10 cellular contexts compared by ENCODE assay signal in genomic region chr17:38693700-38694329, GRCh38. TPM values are rescaled to one million over a fixed set of nuclear protein-coding genes. Genes with fewer than 3 reads are reported as not detected.
DNase-seq lines count a peak whose midpoint lies in the region; ATAC-seq, FAIRE-seq and TF ChIP-seq lines count a peak whose summit lies in the region.
"Had no signal": no experiment of that assay in that cellular context is flagged by ENCODE, and none has a peak within 500 bp of the region (broad histone marks: within the 10 kb centered on the region; RNA-seq: fewer than 3 reads in every experiment).

No MANE protein-coding gene starts in this region.

- no peak for FAIRE-seq in pancreas (lab: Jason Lieb, UNC)

- H3K27ac ChIP-seq in SK-N-SH (ENCODE audit: low read depth in 2 of 2, low read length in 1 of 2) (peak overlapping the region; percentile 35 to 91; a peak in 3 of 4 replicates), pancreas (no peak overlapping the region)

- H3K4me2 ChIP-seq in SK-N-SH, result peak overlapping the region; percentile 44; the same call in 1 of the 2 replicates

- H3K9me2 ChIP-seq in SK-N-SH, result no peaks in the 10 kb centered on the region

- TF ChIP-seq CTCF in AG10803 (conservative IDR thresholded peaks at IDR 0.05; ENCODE audit: low read length) (peak; percentile 6; the same call in 1 of the 2 replicates), SK-N-SH (IDR thresholded peaks at IDR 0.05) (no peak), pancreas (IDR thresholded peaks at IDR 0.05) (no peak), glutamatergic neuron (IDR thresholded peaks at IDR 0.05; ENCODE audit: partially characterized antibody, unreplicated experiment) (no peak)

- no peaks in the 10 kb centered on the region for H4K20me1 ChIP-seq in SK-N-SH (ENCODE audit: insufficient read depth)

- no peak overlapping the region for H3K27ac Mint-ChIP-seq in glutamatergic neuron (ENCODE audit: unreplicated experiment)
- no peak overlapping the region for H3K27ac Mint-ChIP-seq in activated CD4-positive, alpha-beta T cell treated with anti-CD3 and anti-CD28 coated beads for 36 hours

- H3K36me3 ChIP-seq in SK-N-SH (replicated peaks in 1 of 2; ENCODE audit: control insufficient read depth in 1 of 2, insufficient read depth in 2 of 2, low read length in 1 of 2) (no peaks in the 10 kb centered on the region), pancreas (no peaks in the 10 kb centered on the region)

- intact Hi-C loops in Right ventricle myocardium superior (cut with DNase I) (no loop called here), pancreas (cut with DNase I) (no loop called here)
- intact Hi-C loops in activated CD4-positive, alpha-beta T cell treated with anti-CD3 and anti-CD28 coated beads for 36 hours (cut with DNase I, micrococcal nuclease), result no loop called here

- H2AFZ ChIP-seq in SK-N-SH (ENCODE audit: low read depth), result peak overlapping the region; percentile 96

- peaks cover 6% of the 10 kb centered on the region for H3K9me3 Mint-ChIP-seq in glutamatergic neuron (ENCODE audit: unreplicated experiment)
- no peaks in the 10 kb centered on the region for H3K9me3 Mint-ChIP-seq in activated CD4-positive, alpha-beta T cell treated with anti-CD3 and anti-CD28 coated beads for 36 hours (ENCODE audit: low read depth)
- H3K9me3 Mint-ChIP-seq: CD14-positive monocyte had no signal

- 55% methylated on average over 12 of the region's 12 CpGs for WGBS in SK-N-SH (ENCODE audit: low lambda C conversion rate)
- 55 to 58% methylated on average over 12 of the region's 12 CpGs for WGBS in pancreas, 2 donors

- no peaks in the 10 kb centered on the region for H3K9me3 ChIP-seq in SK-N-SH
- no peaks in the 10 kb centered on the region for H3K9me3 ChIP-seq in pancreas

- H3K4me3 ChIP-seq in AG10803 (ENCODE audit: low read length), result no peak overlapping the region
- no peak overlapping the region for H3K4me3 ChIP-seq in SK-N-SH (ENCODE audit: low read depth in 2 of 2, low read length in 1 of 2)
- no peak overlapping the region for H3K4me3 ChIP-seq in pancreas

- peaks cover 6% of the 10 kb centered on the region for H3K36me3 Mint-ChIP-seq in glutamatergic neuron (ENCODE audit: unreplicated experiment)
- H3K36me3 Mint-ChIP-seq in activated CD4-positive, alpha-beta T cell treated with anti-CD3 and anti-CD28 coated beads for 36 hours (ENCODE audit: low read depth), result no peaks in the 10 kb centered on the region
- H3K36me3 Mint-ChIP-seq: CD14-positive monocyte had no signal

- peak; percentile 97 for ATAC-seq in Right ventricle myocardium superior (ENCODE audit: poor library complexity)
- peak; percentile 50 to 86 (median 80) for ATAC-seq in pancreas
- no peak for ATAC-seq in activated CD4-positive, alpha-beta T cell treated with anti-CD3 and anti-CD28 coated beads for 36 hours

- peak overlapping the region; percentile 43; the same call in 1 of the 2 replicates for H3K9ac ChIP-seq in SK-N-SH

- peaks cover 17% of the 10 kb centered on the region for H3K27me3 Mint-ChIP-seq in glutamatergic neuron (ENCODE audit: unreplicated experiment)
- H3K27me3 Mint-ChIP-seq in activated CD4-positive, alpha-beta T cell treated with anti-CD3 and anti-CD28 coated beads for 36 hours, result no peaks in the 10 kb centered on the region

- H3K4me3 Mint-ChIP-seq in glutamatergic neuron (ENCODE audit: unreplicated experiment), result no peak overlapping the region
- no peak overlapping the region for H3K4me3 Mint-ChIP-seq in activated CD4-positive, alpha-beta T cell treated with anti-CD3 and anti-CD28 coated beads for 36 hours
- H3K4me3 Mint-ChIP-seq: CD14-positive monocyte had no signal

- no peaks in the 10 kb centered on the region for H3K27me3 ChIP-seq in SK-N-SH (ENCODE audit: insufficient read depth)
- H3K27me3 ChIP-seq in pancreas, result no peaks in the 10 kb centered on the region

- no peaks in the 10 kb centered on the region for H3K79me2 ChIP-seq in SK-N-SH (ENCODE audit: insufficient read depth)

- CTCF ChIA-PET in SK-N-SH (lab: Yijun Ruan, JAX), result interaction anchor here (1.4 to 8.0 kb wide), 3 partner anchors 8 to 41 kb away, joined by 4 to 48 read pairs (median 11); no protein-coding TSS in a partner anchor
- CTCF ChIA-PET in activated CD4-positive, alpha-beta T cell treated with anti-CD3 and anti-CD28 coated beads for 36 hours (lab: Charles Lee), result interaction anchor here (1.1 kb wide), 1 partner anchor 41 kb away, joined by 3 read pairs; no protein-coding TSS in a partner anchor

- POLR2A ChIA-PET in SK-N-SH (lab: Yijun Ruan, JAX), result interaction anchor here (0.5 to 1.1 kb wide), 4 partner anchors 11 to 31 kb away, joined by 3 read pairs; partner anchors contain the start of gene MLLT6
- POLR2A ChIA-PET in activated CD4-positive, alpha-beta T cell treated with anti-CD3 and anti-CD28 coated beads for 36 hours (lab: Charles Lee), result no interaction called here

- H3K4me1 ChIP-seq in SK-N-SH (ENCODE audit: control insufficient read depth in 1 of 2, insufficient read depth in 2 of 2, low read depth in 1 of 2, low read length in 1 of 2) (peaks cover 9 to 15% of the 10 kb centered on the region in 2 experiments; a peak in 2 of 4 replicates), pancreas (peaks cover 0 to 5% (median 0%) of the 10 kb centered on the region in 3 donors)

- TF ChIP-seq RAD21 in SK-N-SH (IDR thresholded peaks at IDR 0.05; ENCODE audit: low read length), result no peak

- peak; percentile 80 for DNase-seq in AG10803 (ENCODE audit: low read depth)
- DNase-seq in SK-N-SH, result peak; percentile 78
- peak; percentile 95 for DNase-seq in Right ventricle myocardium superior
- peak in 4 of 6 donors; percentile 52 to 64 (median 56) for DNase-seq in pancreas
- DNase-seq in NCI-H2107 (lab: John Stamatoyannopoulos, UW), result no peak
- no peak for DNase-seq in glutamatergic neuron
- no peak for DNase-seq in NCI-H2107 treated with DMSO at 0.1 percent for 48 hours (lab: John Stamatoyannopoulos, UW; ENCODE audit: unreplicated experiment)
- DNase-seq in activated CD4-positive, alpha-beta T cell treated with anti-CD3 and anti-CD28 coated beads for 36 hours, result no peak
- DNase-seq: NCI-H146 had no signal

- peaks cover 12% of the 10 kb centered on the region for H3K4me1 Mint-ChIP-seq in glutamatergic neuron (ENCODE audit: low read depth, unreplicated experiment)
- H3K4me1 Mint-ChIP-seq in activated CD4-positive, alpha-beta T cell treated with anti-CD3 and anti-CD28 coated beads for 36 hours, result peaks cover 26% of the 10 kb centered on the region

- no peaks in the 10 kb centered on the region for H3F3A ChIP-seq in SK-N-SH (replicated peaks; ENCODE audit: insufficient read depth)

- TF ChIP-seq EP300 in SK-N-SH (IDR thresholded peaks at IDR 0.05; ENCODE audit: borderline replicate concordance in 1 of 2, low read depth in 1 of 2, low read length in 1 of 2), result no peak

TF ChIP-seq in SK-N-SH, 30 proteins besides CTCF, POLR2A, EP300 and RAD21 (continues in another document):
- TF ChIP-seq RFX5 (IDR thresholded peaks at IDR 0.05; ENCODE audit: low read length) (no peak), USF1 (IDR thresholded peaks at IDR 0.05; ENCODE audit: borderline replicate concordance, low read depth) (no peak), JUND (IDR thresholded peaks at IDR 0.05) (no peak)

RNA-seq across cellular contexts. Expression of gene MLLT6, which starts 11.3 kb away (rescaled TPM):
- polyA plus RNA-seq in SK-N-SH (2012; rRNA removed), result 41.5 and 43.6 TPM in 2 replicates
- 11.5 and 18.3 TPM in 2 replicates for polyA plus RNA-seq in SK-N-SH (2012; cell fraction: cytosol; rRNA removed)
- 118 and 131 TPM in 2 replicates for polyA plus RNA-seq in SK-N-SH (2012; cell fraction: nucleus; rRNA removed)
- total RNA-seq in Right ventricle myocardium superior, result 71.9 TPM
- 100 to 1,000 TPM in 1 of 6 donors, 10 to 100 TPM in 5; 51.3 to 112 (median 67.4) TPM for total RNA-seq in pancreas
- 100 to 1,000 TPM in 1 of 2 donors, 10 to 100 TPM in 1; 69.9 to 181 TPM for polyA plus RNA-seq in pancreas
- 59.8 TPM for total RNA-seq in glutamatergic neuron (ENCODE audit: unreplicated experiment)
- total RNA-seq in activated CD4-positive, alpha-beta T cell treated with anti-CD3 and anti-CD28 coated beads for 36 hours, result 100 to 1,000 TPM; 168 to 174 TPM

RNA-seq across cellular contexts. Expression of gene EPOP, which starts 19.1 kb away (rescaled TPM):
- polyA plus RNA-seq in SK-N-SH (2012; rRNA removed) (2.7 and 3.1 TPM in 2 replicates), pancreas (1 to 10 TPM in 1 of 2 donors, under 1 TPM in 1; 0.49 to 1.4 TPM)
- polyA plus RNA-seq in SK-N-SH (2012; cell fraction: cytosol; rRNA removed), result 3.4 and 4.0 TPM in 2 replicates
- 2.8 and 4.0 TPM in 2 replicates for polyA plus RNA-seq in SK-N-SH (2012; cell fraction: nucleus; rRNA removed)
- total RNA-seq in Right ventricle myocardium superior (0.46 TPM), pancreas (1 to 10 TPM; 2.4 to 4.3 (median 3.1) TPM), glutamatergic neuron (ENCODE audit: unreplicated experiment) (2.0 TPM)
- total RNA-seq in activated CD4-positive, alpha-beta T cell treated with anti-CD3 and anti-CD28 coated beads for 36 hours, result 10 to 100 TPM; 31.8 to 37.3 TPM
- polyA plus RNA-seq: CD14-positive monocyte had no signal

RNA-seq across cellular contexts. Expression of gene CISD3, which starts 36.3 kb away (rescaled TPM):
- polyA plus RNA-seq in SK-N-SH (2012; rRNA removed) (12.9 and 16.5 TPM in 2 replicates), pancreas (10 to 100 TPM; 28.1 to 34.9 TPM)
- 9.3 and 10.9 TPM in 2 replicates for polyA plus RNA-seq in SK-N-SH (2012; cell fraction: cytosol; rRNA removed)
- polyA plus RNA-seq in SK-N-SH (2012; cell fraction: nucleus; rRNA removed), result 5.9 and 8.6 TPM in 2 replicates
- total RNA-seq in Right ventricle myocardium superior (82.5 TPM), pancreas (10 to 100 TPM; 27.5 to 44.3 (median 30.9) TPM), glutamatergic neuron (ENCODE audit: unreplicated experiment) (3.2 TPM)
- total RNA-seq in activated CD4-positive, alpha-beta T cell treated with anti-CD3 and anti-CD28 coated beads for 36 hours, result 10 to 100 TPM; 49.4 to 58.6 TPM

RNA-seq across cellular contexts. Expression of gene PCGF2, which starts 54.3 kb away (rescaled TPM):
- polyA plus RNA-seq in SK-N-SH (2012; rRNA removed), result 24.2 and 39.8 TPM in 2 replicates
- polyA plus RNA-seq in SK-N-SH (2012; cell fraction: cytosol; rRNA removed), result 23.0 and 26.3 TPM in 2 replicates
- 54.1 and 67.6 TPM in 2 replicates for polyA plus RNA-seq in SK-N-SH (2012; cell fraction: nucleus; rRNA removed)
- 22.2 TPM for total RNA-seq in Right ventricle myocardium superior
- 10 to 100 TPM; 12.9 to 25.2 (median 21.1) TPM for total RNA-seq in pancreas
- polyA plus RNA-seq in pancreas, result 10 to 100 TPM; 39.2 to 39.6 TPM
- 70.1 TPM for total RNA-seq in glutamatergic neuron (ENCODE audit: unreplicated experiment)
- total RNA-seq in activated CD4-positive, alpha-beta T cell treated with anti-CD3 and anti-CD28 coated beads for 36 hours, result 1 to 10 TPM; 1.6 to 1.7 TPM
- polyA plus RNA-seq: CD14-positive monocyte had no signal

RNA-seq across cellular contexts. Expression of gene PSMB3, which starts 58.7 kb away (rescaled TPM):
- 480 and 533 TPM in 2 replicates for polyA plus RNA-seq in SK-N-SH (2012; rRNA removed)
- polyA plus RNA-seq in SK-N-SH (2012; cell fraction: cytosol; rRNA removed), result 326 and 421 TPM in 2 replicates
- 286 and 336 TPM in 2 replicates for polyA plus RNA-seq in SK-N-SH (2012; cell fraction: nucleus; rRNA removed)
- 154 TPM for total RNA-seq in Right ventricle myocardium superior
- total RNA-seq in pancreas, result 10 to 100 TPM; 27.7 to 74.7 (median 54.5) TPM
- polyA plus RNA-seq in pancreas, result 100 to 1,000 TPM; 104 to 107 TPM
- 121 TPM for total RNA-seq in glutamatergic neuron (ENCODE audit: unreplicated experiment)
- total RNA-seq in activated CD4-positive, alpha-beta T cell treated with anti-CD3 and anti-CD28 coated beads for 36 hours, result 100 to 1,000 TPM; 337 to 396 TPM

Comparison
In these comparisons a context has a peak if more than half of its experiments do, and no peak if none do; other contexts are left out.
1. DNase-seq: peak in AG10803 (single experiment), SK-N-SH (single experiment), Right ventricle myocardium superior (single experiment) and pancreas (4 of 6); none in NCI-H2107 (single experiment), glutamatergic neuron (single experiment), NCI-H2107 treated with DMSO at 0.1 percent for 48 hours (single experiment) and activated CD4-positive, alpha-beta T cell treated with anti-CD3 and anti-CD28 coated beads for 36 hours (single experiment).
2. H3K27ac ChIP-seq: peak in SK-N-SH (2 of 2); none in pancreas (0 of 4).
3. RNA of gene EPOP, which starts 19.1 kb away (total RNA-seq): 31.8 to 37.3 TPM in activated CD4-positive, alpha-beta T cell treated with anti-CD3 and anti-CD28 coated beads for 36 hours; 2.4 to 4.3 TPM in pancreas, 2.0 TPM in glutamatergic neuron (single experiment) and 0.46 TPM in Right ventricle myocardium superior (single experiment); every median in the first group is over 4 times any median in the second.